ENCODE assay signal across 34 cellular contexts in genomic region chr5:7787770-7788169, GRCh38.
"Had no signal": no experiment of that assay in that cellular context is flagged by ENCODE, and none has a peak within 500 bp of the region (broad histone marks: within the 10 kb centered on the region; RNA-seq: fewer than 3 reads in every experiment).

No MANE protein-coding gene starts in this region.

- H3K4me3 ChIP-seq: MG63 had no signal

- H3K9me3 ChIP-seq: MG63 had no signal

- H3K36me3 ChIP-seq: MG63 had no signal

- DNase-seq: Karpas-422, Kasumi-1, MG63, MM.1S, MV-4-11, NCI-H1048, NCI-H1092, NCI-H1092 treated with DMSO at 0.1 percent for 48 hours, NCI-H1105, NCI-H1105 treated with DMSO at 0.1 percent for 48 hours, NCI-H1417, NCI-H1417 treated with DMSO at 0.1 percent for 48 hours, NCI-H1436, NCI-H1436 treated with DMSO at 0.1 percent for 48 hours, NCI-H146, NCI-H1694, NCI-H1694 treated with DMSO at 0.1 percent for 48 hours, NCI-H187, NCI-H187 treated with DMSO at 0.1 percent for 48 hours, NCI-H1930, NCI-H2029, NCI-H2029 treated with DMSO at 0.1 percent for 48 hours, NCI-H2081, NCI-H2081 treated with DMSO at 0.1 percent for 48 hours, NCI-H2107, NCI-H2171, NCI-H2171 treated with DMSO at 0.1 percent for 48 hours, NCI-H2227 treated with DMSO at 0.1 percent for 48 hours, NCI-H226, NCI-H345, NCI-H446, NCI-H446 treated with DMSO at 0.1 percent for 48 hours, NCI-H510A, NCI-H510A treated with DMSO at 0.1 percent for 48 hours had no signal
